Comparison of ENCODE assay signal across 15 cellular contexts in the genomic region with DNA sequence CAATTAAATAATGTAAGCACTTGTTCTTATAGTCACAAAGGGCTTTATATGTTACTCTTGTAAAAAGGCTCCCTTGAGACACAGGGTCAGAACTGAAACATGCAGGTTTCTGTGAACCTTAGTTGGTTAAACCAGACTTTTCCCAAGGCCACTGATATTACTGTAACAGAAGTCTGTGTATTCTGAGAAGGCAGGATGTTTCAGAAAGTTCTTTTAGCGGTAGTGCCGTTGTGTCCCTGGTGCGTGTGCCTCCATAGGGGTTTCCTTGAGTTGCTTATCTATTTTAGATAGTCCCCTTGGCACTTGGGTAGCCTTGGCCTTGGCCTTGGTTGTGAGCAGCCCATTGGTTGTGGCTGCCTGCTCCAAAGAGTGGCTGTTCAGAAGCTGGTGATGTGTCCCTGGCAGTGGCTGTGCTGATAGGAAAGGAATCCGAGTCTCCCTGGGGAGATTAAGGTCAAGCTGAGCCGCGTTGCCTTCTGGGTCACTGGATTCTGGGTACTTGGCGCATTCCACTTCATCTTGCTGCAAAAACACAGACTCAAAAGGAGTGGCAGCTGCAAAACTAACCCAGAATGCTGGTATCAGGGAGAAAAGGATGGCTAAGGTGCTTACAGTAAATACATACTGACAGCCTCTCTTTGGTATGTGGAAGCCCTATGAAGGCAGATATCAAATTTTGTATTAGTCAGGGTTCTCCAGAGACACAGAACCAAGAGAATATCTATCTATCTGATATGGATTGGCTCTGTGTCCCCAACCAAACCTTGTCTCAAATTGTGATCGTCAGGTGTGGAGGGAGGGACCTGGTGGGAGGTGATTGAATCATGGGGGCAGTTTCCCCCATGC.
DNase-seq lines count a peak whose midpoint lies in the region; ATAC-seq and TF ChIP-seq lines count a peak whose summit lies in the region.
"Had no signal": no experiment of that assay in that cellular context is flagged by ENCODE, and none has a peak within 500 bp of the region (broad histone marks: within the 10 kb centered on the region; RNA-seq: fewer than 3 reads in every experiment).

No MANE protein-coding gene starts in this region.

- DNase-seq in COLO829 (ENCODE audit: low spot score) (peak; percentile 31), Right ventricle myocardium superior (peak; percentile 78), GM13977 (ENCODE audit: low spot score) (no peak), NCI-H345 treated with DMSO at 0.1 percent for 48 hours (lab: John Stamatoyannopoulos, UW; ENCODE audit: unreplicated experiment) (no peak), SIG-M5 (lab: John Stamatoyannopoulos, UW) (no peak), T-helper 2 cell (no peak)
- DNase-seq: activated CD4-positive, CD25-positive, alpha-beta regulatory T cell; DMS153; H9; NCI-H1048; NCI-H526 treated with DMSO at 0.1 percent for 48 hours; right lobe of liver had no signal

- TF ChIP-seq CTCF in GM13977 (IDR thresholded peaks at IDR 0.05; ENCODE audit: extremely low read depth, insufficient read depth, missing control alignments), result no peak

- in situ Hi-C loops in GM13977 (cut with MboI; ENCODE audit: low pct_unique_long_range_greater_than_20kb, low sequenced_read_pairs, unreplicated experiment), result no loop called here

- intact Hi-C loops in Right ventricle myocardium superior (cut with DNase I), result no loop called here

- ATAC-seq in GM19463 (IDR thresholded peaks at IDR 0.05; ENCODE audit: unreplicated experiment) (peak; percentile 72), HG03280 (IDR thresholded peaks at IDR 0.05; ENCODE audit: unreplicated experiment) (peak; percentile 54), Right ventricle myocardium superior (ENCODE audit: poor library complexity) (peak; percentile 97)
- ATAC-seq: A549, right lobe of liver had no signal

Comparison
In these comparisons a context has a peak if more than half of its experiments do, and no peak if none do; other contexts are left out.
1. DNase-seq: peak in COLO829 (single experiment) and Right ventricle myocardium superior (single experiment); none in GM13977 (single experiment), NCI-H345 treated with DMSO at 0.1 percent for 48 hours (single experiment), SIG-M5 (single experiment) and T-helper 2 cell (0 of 5).
2. Peak in every context shown above with its lines, with median percentiles within 50 percentile points of each other: ATAC-seq.